Comparison of ENCODE assay signal across 24 cellular contexts in genomic region chr22:46491936-46492335, GRCh38. TPM values are rescaled to one million over a fixed set of nuclear protein-coding genes. Genes with fewer than 3 reads are reported as not detected.
DNase-seq lines count a peak whose midpoint lies in the region; ATAC-seq, FAIRE-seq and TF ChIP-seq lines count a peak whose summit lies in the region.
"Had no signal": no experiment of that assay in that cellular context is flagged by ENCODE, and none has a peak within 500 bp of the region (broad histone marks: within the 10 kb centered on the region; RNA-seq: fewer than 3 reads in every experiment).

No MANE protein-coding gene starts in this region.

- H3K27ac ChIP-seq in kidney (ENCODE audit: low read depth in 2 of 2, low read length in 2 of 2) = no peak overlapping the region
- no peak overlapping the region for H3K27ac ChIP-seq in WERI-Rb-1
- H3K27ac ChIP-seq: BLaER1 treated with 17β-estradiol and CSF1 and Interleukin-3, amounts not matched to agents 10 nM and 100 nM; heart right ventricle; KMS-11; SJSA1; skin epidermis had no signal

- no peaks in the 10 kb centered on the region for H3K36me3 Mint-ChIP-seq in chondrocyte (ENCODE audit: low read depth)

- H3K9me3 ChIP-seq in kidney (ENCODE audit: control insufficient read depth in 1 of 2, low read length in 2 of 2) = no peaks in the 10 kb centered on the region
- no peaks in the 10 kb centered on the region for H3K9me3 ChIP-seq in WERI-Rb-1 (ENCODE audit: severe bottlenecking)
- H3K9me3 ChIP-seq: heart right ventricle, SJSA1 had no signal

- H3K27ac Mint-ChIP-seq in chondrocyte (ENCODE audit: unreplicated experiment) = peak overlapping the region; percentile 82
- H3K27ac Mint-ChIP-seq: activated T-cell treated with anti-CD3 and anti-CD28 coated beads, Interleukin-2, amount 50 U/mL, for 24 hours; GM23338 had no signal

- no peaks in the 10 kb centered on the region for H3K27me3 Mint-ChIP-seq in chondrocyte (ENCODE audit: low read depth)
- H3K27me3 Mint-ChIP-seq: activated T-cell treated with anti-CD3 and anti-CD28 coated beads, Interleukin-2, amount 50 U/mL, for 24 hours had no signal

- no peaks in the 10 kb centered on the region for H3K9me3 Mint-ChIP-seq in chondrocyte (ENCODE audit: low read depth)
- H3K9me3 Mint-ChIP-seq: activated T-cell treated with anti-CD3 and anti-CD28 coated beads, Interleukin-2, amount 50 U/mL, for 24 hours had no signal

- no peaks in the 10 kb centered on the region for H3K27me3 ChIP-seq in WERI-Rb-1 (ENCODE audit: insufficient read depth, low read depth, severe bottlenecking)
- H3K27me3 ChIP-seq: heart right ventricle had no signal

- intact Hi-C loops in kidney (cut with DNase I) = no loop called here

- no peaks in the 10 kb centered on the region for H3K36me3 ChIP-seq in kidney (ENCODE audit: control insufficient read depth in 1 of 2, insufficient read depth in 2 of 2, low read length in 2 of 2)
- no peaks in the 10 kb centered on the region for H3K36me3 ChIP-seq in WERI-Rb-1
- H3K36me3 ChIP-seq: heart right ventricle, SJSA1 had no signal

- H3K4me1 Mint-ChIP-seq in chondrocyte (ENCODE audit: low read depth) = peaks cover 16% of the 10 kb centered on the region

- TF ChIP-seq CTCF in AG10803 (conservative IDR thresholded peaks at IDR 0.05; ENCODE audit: low read length) (no peak), chondrocyte (IDR thresholded peaks at IDR 0.05) (no peak), kidney (IDR thresholded peaks at IDR 0.05; ENCODE audit: borderline replicate concordance, extremely low read depth, insufficient read depth) (no peak), GM13976 (IDR thresholded peaks at IDR 0.05; ENCODE audit: borderline replicate concordance, control extremely low read depth, extremely low read depth, insufficient read depth, missing control alignments) (no peak), WERI-Rb-1 (IDR thresholded peaks at IDR 0.05; ENCODE audit: low read depth, low read length) (no peak)

- no peak for ATAC-seq in GM21528 (IDR thresholded peaks at IDR 0.05; ENCODE audit: low FRiP score, unreplicated experiment)
- ATAC-seq: GM23338, heart right ventricle, left lobe of liver had no signal

- no peak overlapping the region for H3K9ac ChIP-seq in kidney (ENCODE audit: low read length in 2 of 2)
- H3K9ac ChIP-seq: BLaER1 treated with 17β-estradiol and CSF1 and Interleukin-3, amounts not matched to agents 10 nM and 100 nM; KMS-11 had no signal

- no peak for FAIRE-seq in kidney (lab: Jason Lieb, UNC)
- FAIRE-seq: A204.1 had no signal

- H3K4me3 Mint-ChIP-seq in chondrocyte (ENCODE audit: unreplicated experiment) = no peak overlapping the region
- H3K4me3 Mint-ChIP-seq: activated T-cell treated with anti-CD3 and anti-CD28 coated beads, Interleukin-2, amount 50 U/mL, for 24 hours; GM23338 had no signal

- H3K4me3 ChIP-seq in AG10803 (ENCODE audit: low read length) = no peak overlapping the region
- H3K4me3 ChIP-seq in kidney (ENCODE audit: low read length in 2 of 2) = no peak overlapping the region
- H3K4me3 ChIP-seq in WERI-Rb-1 (ENCODE audit: low read depth, low read length) = no peak overlapping the region
- H3K4me3 ChIP-seq: BLaER1 treated with 17β-estradiol and CSF1 and Interleukin-3, amounts not matched to agents 10 nM and 100 nM; GM23338; heart right ventricle; SJSA1; skin epidermis had no signal

- in situ Hi-C loops in GM13976 (cut with MboI; ENCODE audit: low sequenced_read_pairs, unreplicated experiment) = no loop called here

- DNase-seq in AG10803 (ENCODE audit: low read depth) (peak; percentile 34), ELR (ENCODE audit: low read depth) (peak; percentile 35), chondrocyte (ENCODE audit: low spot score) (no peak), kidney (peak; percentile 61), GM13976 (ENCODE audit: low spot score) (no peak), WERI-Rb-1 (no peak)
- no peak for DNase-seq in activated CD4-positive, alpha-beta T cell treated with anti-CD3 and anti-CD28 coated beads for 1 hour
- DNase-seq: activated CD4-positive, alpha-beta T cell treated with anti-CD3 and anti-CD28 coated beads for 48 hours; activated T-cell treated with anti-CD3 and anti-CD28 coated beads, Interleukin-2, amount 50 U/mL, for 24 hours; cortex of kidney; heart right ventricle; mesenchymal stem cell; NCI-H1436; NCI-H510A; NK-92 treated with Interleukin-12 subunit alpha and Interleukin-12 subunit beta, amount 100 ng/mL, for 24 hours; stimulated activated CD4-positive, alpha-beta T cell treated with anti-CD3 and anti-CD28 coated beads, Interleukin-1b, Interleukin-23, amount 100 ng/mL, for 48 hours had no signal

- H3K4me1 ChIP-seq in kidney (ENCODE audit: control insufficient read depth in 1 of 2, insufficient read depth in 1 of 2, low read depth in 1 of 2, low read length in 2 of 2) = peaks cover 1 to 3% of the 10 kb centered on the region in 2 donors
- H3K4me1 ChIP-seq: SJSA1 had no signal

RNA-seq across cellular contexts. Expression of gene CELSR1, which starts 45.5 kb away (rescaled TPM):
- 27.9 to 42.7 TPM (median 29.8 TPM) in 3 replicates for total RNA-seq in chondrocyte
- total RNA-seq in kidney = 49.9 TPM
- 15.7 TPM for polyA plus RNA-seq in kidney (ENCODE audit: insufficient read depth, low read depth, low replicate concordance)

Comparison
In these comparisons a context has a peak if more than half of its experiments do, and no peak if none do; other contexts are left out.
1. DNase-seq: peak in AG10803 (single experiment), ELR (single experiment) and kidney (single experiment); none in chondrocyte (single experiment), activated CD4-positive, alpha-beta T cell treated with anti-CD3 and anti-CD28 coated beads for 1 hour (single experiment), GM13976 (single experiment) and WERI-Rb-1 (single experiment).